8 cellular contexts compared by ENCODE assay signal in genomic region chr6:2244261-2245102, GRCh38. TPM values are rescaled to one million over a fixed set of nuclear protein-coding genes. Genes with fewer than 3 reads are reported as not detected.
DNase-seq lines count a peak whose midpoint lies in the region; ATAC-seq, FAIRE-seq and TF ChIP-seq lines count a peak whose summit lies in the region.

No MANE protein-coding gene starts in this region.

- ATAC-seq in DND-41 (ENCODE audit: insufficient read depth, low read depth) (no peak), HG03045 (IDR thresholded peaks at IDR 0.05; ENCODE audit: unreplicated experiment) (peak; percentile 16), WTC11 (peak; percentile 9), right cardiac atrium (no peak), HG03469 (IDR thresholded peaks at IDR 0.05; ENCODE audit: unreplicated experiment) (no peak)

- POLR2A ChIA-PET in WTC11 (lab: Charles Lee) = no interaction called here

- FAIRE-seq in RCC 7860 (lab: Jason Lieb, UNC) = no peak

- H3K4me3 ChIP-seq in DND-41 (ENCODE audit: low read depth in 1 of 2, low read length in 2 of 2) (peak overlapping the region; percentile 78 to 97), right cardiac atrium (ENCODE audit: low read length) (peak overlapping the region; percentile 92), skin epidermis (peak overlapping the region; percentile 71 to 94 (median 88))

- DNase-seq in DND-41 (no peak), WTC11 (ENCODE audit: low spot score) (peak; percentile 43), right cardiac atrium (no peak), GM13977 (ENCODE audit: low spot score) (no peak), RCC 7860 (ENCODE audit: low spot score) (no peak)

- H3K9me3 ChIP-seq in DND-41 (ENCODE audit: insufficient read depth, low read length, severe bottlenecking) = no peaks in the 10 kb centered on the region
- no peaks in the 10 kb centered on the region for H3K9me3 ChIP-seq in right cardiac atrium (ENCODE audit: control insufficient read depth, low read length)

- H3K4me2 ChIP-seq in DND-41 (ENCODE audit: insufficient read depth, low read length) = peak overlapping the region; percentile 99

- H3K9me3 Mint-ChIP-seq in WTC11 = no peaks in the 10 kb centered on the region

- H3K4me1 Mint-ChIP-seq in WTC11 = peaks cover 56% of the 10 kb centered on the region

- H2AFZ ChIP-seq in DND-41 (ENCODE audit: low read depth, low read length) = peak overlapping the region; percentile 91

- H3K4me3 Mint-ChIP-seq in WTC11 = peak overlapping the region; percentile 95

- H3K27ac Mint-ChIP-seq in WTC11 = peak overlapping the region; percentile 66

- TF ChIP-seq CTCF in DND-41 (IDR thresholded peaks at IDR 0.05; ENCODE audit: borderline replicate concordance, extremely low read depth, low read length, poor library complexity, severe bottlenecking) (no peak), WTC11 (IDR thresholded peaks at IDR 0.05) (no peak), GM13977 (IDR thresholded peaks at IDR 0.05; ENCODE audit: extremely low read depth, insufficient read depth, missing control alignments) (no peak)

- no peaks in the 10 kb centered on the region for H3K36me3 Mint-ChIP-seq in WTC11

- H4K20me1 ChIP-seq in DND-41 (ENCODE audit: insufficient read depth, low read length) = peaks cover 3% of the 10 kb centered on the region; the same call in 1 of the 2 replicates

- CTCF ChIA-PET in WTC11 (lab: Charles Lee) = interaction anchor here (0.8 kb wide), 1 partner anchor 35 kb away, joined by 3 read pairs; no protein-coding TSS in a partner anchor

- H3K9ac ChIP-seq in DND-41 (ENCODE audit: low read depth, low read length) = peak overlapping the region; percentile 97

- H3K27me3 Mint-ChIP-seq in WTC11 (ENCODE audit: low read depth) = peaks cover 9% of the 10 kb centered on the region

- intact Hi-C loops in right cardiac atrium (cut with DNase I) = no loop called here

- H3K4me1 ChIP-seq in DND-41 (ENCODE audit: insufficient read depth, low read length) = peaks cover 45% of the 10 kb centered on the region
- H3K4me1 ChIP-seq in right cardiac atrium (ENCODE audit: control insufficient read depth, insufficient read depth, low read length) = peaks cover 3% of the 10 kb centered on the region

- H3K27me3 ChIP-seq in DND-41 (ENCODE audit: insufficient read depth, low read length, poor library complexity) (no peaks in the 10 kb centered on the region), right cardiac atrium (ENCODE audit: control insufficient read depth, insufficient read depth) (no peaks in the 10 kb centered on the region)

- H3K27ac ChIP-seq in DND-41 (ENCODE audit: low read length) (peak overlapping the region; percentile 60), right cardiac atrium (ENCODE audit: low read length) (no peak overlapping the region), skin epidermis (peak overlapping the region in 16 of 21 experiments; percentile 59 to 94 (median 87))

- peaks cover 46% of the 10 kb centered on the region for H3K79me2 ChIP-seq in DND-41 (ENCODE audit: insufficient read depth, low read length)

- peaks cover 6% of the 10 kb centered on the region for H3K36me3 ChIP-seq in DND-41 (ENCODE audit: insufficient read depth, low read length)

- WGBS in right cardiac atrium = 30% methylated on average over 32 of the region's 32 CpGs

- in situ Hi-C loops in GM13977 (cut with MboI; ENCODE audit: low pct_unique_long_range_greater_than_20kb, low sequenced_read_pairs, unreplicated experiment) = no loop called here

TF ChIP-seq in WTC11, 78 proteins besides CTCF, POLR2A, EP300 and RAD21:
- 0 out of 2 replicates have a peak, but pooled peaks have one; percentile 37 for TF ChIP-seq USF1 (CRISPR knock-in tag; IDR thresholded peaks at IDR 0.05)
- TF ChIP-seq ZNF263 (CRISPR knock-in tag; IDR thresholded peaks at IDR 0.05; ENCODE audit: low read depth) = no peak
- TF ChIP-seq, protein P1, sequence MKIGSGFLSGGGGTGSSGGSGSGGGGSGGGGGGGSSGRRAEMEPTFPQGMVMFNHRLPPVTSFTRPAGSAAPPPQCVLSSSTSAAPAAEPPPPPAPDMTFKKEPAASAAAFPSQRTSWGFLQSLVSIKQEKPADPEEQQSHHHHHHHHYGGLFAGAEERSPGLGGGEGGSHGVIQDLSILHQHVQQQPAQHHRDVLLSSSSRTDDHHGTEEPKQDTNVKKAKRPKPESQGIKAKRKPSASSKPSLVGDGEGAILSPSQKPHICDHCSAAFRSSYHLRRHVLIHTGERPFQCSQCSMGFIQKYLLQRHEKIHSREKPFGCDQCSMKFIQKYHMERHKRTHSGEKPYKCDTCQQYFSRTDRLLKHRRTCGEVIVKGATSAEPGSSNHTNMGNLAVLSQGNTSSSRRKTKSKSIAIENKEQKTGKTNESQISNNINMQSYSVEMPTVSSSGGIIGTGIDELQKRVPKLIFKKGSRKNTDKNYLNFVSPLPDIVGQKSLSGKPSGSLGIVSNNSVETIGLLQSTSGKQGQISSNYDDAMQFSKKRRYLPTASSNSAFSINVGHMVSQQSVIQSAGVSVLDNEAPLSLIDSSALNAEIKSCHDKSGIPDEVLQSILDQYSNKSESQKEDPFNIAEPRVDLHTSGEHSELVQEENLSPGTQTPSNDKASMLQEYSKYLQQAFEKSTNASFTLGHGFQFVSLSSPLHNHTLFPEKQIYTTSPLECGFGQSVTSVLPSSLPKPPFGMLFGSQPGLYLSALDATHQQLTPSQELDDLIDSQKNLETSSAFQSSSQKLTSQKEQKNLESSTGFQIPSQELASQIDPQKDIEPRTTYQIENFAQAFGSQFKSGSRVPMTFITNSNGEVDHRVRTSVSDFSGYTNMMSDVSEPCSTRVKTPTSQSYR (CRISPR knock-in tag; IDR thresholded peaks at IDR 0.05) = no peak
- no peak for TF ChIP-seq SP1 (CRISPR knock-in tag; conservative IDR thresholded peaks at IDR 0.05)
- TF ChIP-seq, protein P2, sequence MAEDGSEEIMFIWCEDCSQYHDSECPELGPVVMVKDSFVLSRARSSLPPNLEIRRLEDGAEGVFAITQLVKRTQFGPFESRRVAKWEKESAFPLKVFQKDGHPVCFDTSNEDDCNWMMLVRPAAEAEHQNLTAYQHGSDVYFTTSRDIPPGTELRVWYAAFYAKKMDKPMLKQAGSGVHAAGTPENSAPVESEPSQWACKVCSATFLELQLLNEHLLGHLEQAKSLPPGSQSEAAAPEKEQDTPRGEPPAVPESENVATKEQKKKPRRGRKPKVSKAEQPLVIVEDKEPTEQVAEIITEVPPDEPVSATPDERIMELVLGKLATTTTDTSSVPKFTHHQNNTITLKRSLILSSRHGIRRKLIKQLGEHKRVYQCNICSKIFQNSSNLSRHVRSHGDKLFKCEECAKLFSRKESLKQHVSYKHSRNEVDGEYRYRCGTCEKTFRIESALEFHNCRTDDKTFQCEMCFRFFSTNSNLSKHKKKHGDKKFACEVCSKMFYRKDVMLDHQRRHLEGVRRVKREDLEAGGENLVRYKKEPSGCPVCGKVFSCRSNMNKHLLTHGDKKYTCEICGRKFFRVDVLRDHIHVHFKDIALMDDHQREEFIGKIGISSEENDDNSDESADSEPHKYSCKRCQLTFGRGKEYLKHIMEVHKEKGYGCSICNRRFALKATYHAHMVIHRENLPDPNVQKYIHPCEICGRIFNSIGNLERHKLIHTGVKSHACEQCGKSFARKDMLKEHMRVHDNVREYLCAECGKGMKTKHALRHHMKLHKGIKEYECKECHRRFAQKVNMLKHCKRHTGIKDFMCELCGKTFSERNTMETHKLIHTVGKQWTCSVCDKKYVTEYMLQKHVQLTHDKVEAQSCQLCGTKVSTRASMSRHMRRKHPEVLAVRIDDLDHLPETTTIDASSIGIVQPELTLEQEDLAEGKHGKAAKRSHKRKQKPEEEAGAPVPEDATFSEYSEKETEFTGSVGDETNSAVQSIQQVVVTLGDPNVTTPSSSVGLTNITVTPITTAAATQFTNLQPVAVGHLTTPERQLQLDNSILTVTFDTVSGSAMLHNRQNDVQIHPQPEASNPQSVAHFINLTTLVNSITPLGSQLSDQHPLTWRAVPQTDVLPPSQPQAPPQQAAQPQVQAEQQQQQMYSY (CRISPR knock-in tag; IDR thresholded peaks at IDR 0.05) = no peak
- 0 out of 2 replicates have a peak, but pooled peaks have one; percentile 4 for TF ChIP-seq FOXP4 (CRISPR knock-in tag; IDR thresholded peaks at IDR 0.05)
- TF ChIP-seq NR1H2 (CRISPR knock-in tag; IDR thresholded peaks at IDR 0.05) = no peak
- TF ChIP-seq ATF2 (CRISPR knock-in tag; IDR thresholded peaks at IDR 0.05; ENCODE audit: borderline replicate concordance, low read depth) = no peak
- no peak for TF ChIP-seq JAZF1 (CRISPR knock-in tag; IDR thresholded peaks at IDR 0.05)
TF ChIP-seq in WTC11: peak in this region for 2.

RNA-seq across cellular contexts. Expression of gene GMDS, which starts 0.9 kb away (rescaled TPM):
- total RNA-seq in WTC11 (2021) = 35.0 to 41.2 TPM (median 38.8 TPM) in 3 replicates
- total RNA-seq in right cardiac atrium = 10 to 100 TPM; 11.2 to 13.5 (median 12.7) TPM
- polyA plus RNA-seq in right cardiac atrium = 8.1 TPM

Comparison
In these comparisons a context has a peak if more than half of its experiments do, and no peak if none do; other contexts are left out.
1. ATAC-seq: peak in HG03045 (single experiment) and WTC11 (single experiment); none in DND-41 (single experiment), right cardiac atrium (0 of 2) and HG03469 (single experiment).
2. Peak in every context shown above with its lines, with median percentiles within 50 percentile points of each other: H3K4me3 ChIP-seq.